In genomic region chr11:69569306-69570200, GRCh38 we compare ENCODE assay signal across 21 cellular contexts.
"Had no signal": no experiment of that assay in that cellular context is flagged by ENCODE, and none has a peak within 500 bp of the region (broad histone marks: within the 10 kb centered on the region; RNA-seq: fewer than 3 reads in every experiment).

No MANE protein-coding gene starts in this region.

- DNase-seq: activated CD4-positive, alpha-beta memory T cell treated with anti-CD3 and anti-CD28 coated beads for 36 hours; activated CD4-positive, alpha-beta T cell treated with anti-CD3 and anti-CD28 coated beads, Interleukin-2, amount 10 ng/mL, durations not matched to agents 7 days and 5 days; activated CD4-positive, CD25-positive, alpha-beta regulatory T cell; activated CD8-positive, alpha-beta memory T cell treated with anti-CD3 and anti-CD28 coated beads for 24 hours; activated gamma-delta T cell; activated naive CD4-positive, alpha-beta T cell treated with anti-CD3 and anti-CD28 coated beads for 36 hours; activated T-cell treated with anti-CD3 and anti-CD28 coated beads, Interleukin-2, amount 50 U/mL, for 4 hours; amygdala; KG1; NCI-H1092; NCI-H1417; NCI-H2029; NCI-H2107; NCI-H2171 treated with DMSO at 0.1 percent for 48 hours; NCI-H345; NCI-H510A; T-cell; T-helper 2 cell; T1000 had no signal

- H3K27ac ChIP-seq: cardiac muscle cell, SK-N-MC had no signal

- H3K27me3 ChIP-seq: cardiac muscle cell had no signal

- H3K4me3 ChIP-seq: cardiac muscle cell, SK-N-MC had no signal

- H3K36me3 ChIP-seq: cardiac muscle cell had no signal

- ATAC-seq: activated T-cell treated with anti-CD3 and anti-CD28 coated beads, Interleukin-2, amount 50 U/mL, for 4 hours; T-cell had no signal
